ENCODE assay signal across 8 cellular contexts in the genomic region with DNA sequence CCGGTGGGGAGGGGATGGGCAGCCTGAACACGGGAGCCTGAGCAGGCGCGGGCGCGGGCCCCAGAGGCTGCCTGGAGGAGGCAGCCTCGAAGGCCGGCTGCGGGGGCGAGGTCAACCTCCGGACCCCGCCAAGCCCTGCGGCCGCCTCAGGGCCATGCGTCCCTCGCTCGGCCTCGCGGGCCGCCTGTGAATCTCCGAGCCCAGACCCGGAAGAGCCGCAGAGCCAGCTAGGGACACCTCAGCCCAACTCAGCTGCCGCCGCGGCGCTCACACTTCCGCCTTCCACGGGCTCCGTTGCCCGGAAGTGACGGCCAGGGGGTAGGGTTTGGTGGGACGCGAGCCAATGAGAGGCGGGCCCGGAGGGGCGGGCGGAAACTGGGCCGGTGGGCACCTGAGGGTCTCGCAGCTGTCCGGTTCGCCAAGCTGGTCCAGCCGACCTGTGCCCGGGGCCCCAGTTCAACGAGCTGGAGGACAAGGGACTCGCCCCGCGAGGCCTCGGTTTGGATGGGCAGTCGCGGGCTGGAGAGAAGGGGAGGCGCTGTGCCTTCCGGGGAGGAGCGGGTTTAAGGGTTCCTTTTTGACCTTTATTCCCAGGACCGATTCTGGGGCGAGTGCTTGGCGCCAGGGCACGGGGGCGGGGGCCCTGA.
DNase-seq lines count a peak whose midpoint lies in the region; ATAC-seq and TF ChIP-seq lines count a peak whose summit lies in the region.

TSS of gene SLC38A10 (minus strand) at position 277 of the 647 bp plus-strand sequence. CDS start 386 bp downstream, outside the sequence.

- peak within 1 kb of the TSS; percentile 88 to 96 (median 93) for H3K4me3 Mint-ChIP-seq in nephron

- H3K27ac Mint-ChIP-seq in nephron = peak within 1 kb of the TSS; percentile 63 to 94 (median 82)

- DNase-seq in EH (ENCODE audit: low read depth) = peak; percentile 89
- peak; percentile 92 to 94 for DNase-seq in Kasumi-1 (lab: John Stamatoyannopoulos, UW)
- DNase-seq in SHP77 treated with DMSO at 0.1 percent for 48 hours (lab: John Stamatoyannopoulos, UW) = peak; percentile 78
- peak; percentile 88 for DNase-seq in activated effector memory CD4-positive, alpha-beta T cell treated with Interleukin-2 at 50 U/mL for 16 hours
- peak; percentile 71 for DNase-seq in fibroblast of peridontal ligament (ENCODE audit: extremely low read depth)
- DNase-seq in stimulated activated naive CD8-positive, alpha-beta T cell treated with anti-CD3 and anti-CD28 coated beads, Interleukin-15, Interleukin-2, amounts not matched to agents 100 U/mL and 50 U/mL, for 24 hours = peak; percentile 95

- ATAC-seq in GM21825 (IDR thresholded peaks at IDR 0.05; ENCODE audit: unreplicated experiment) = peak; percentile 87
- ATAC-seq in stimulated activated naive CD8-positive, alpha-beta T cell treated with anti-CD3 and anti-CD28 coated beads, Interleukin-15, Interleukin-2, amounts not matched to agents 100 U/mL and 50 U/mL, for 24 hours = peak; percentile 95

- H3K27me3 Mint-ChIP-seq in nephron (ENCODE audit: low read depth) = no peaks in the 10 kb centered on the region

- peaks cover 4% of the 10 kb centered on the region for H3K36me3 Mint-ChIP-seq in nephron (ENCODE audit: low read depth)

- no peaks in the 10 kb centered on the region for H3K9me3 Mint-ChIP-seq in nephron

- TF ChIP-seq CTCF in nephron (IDR thresholded peaks at IDR 0.05; ENCODE audit: unreplicated experiment in 3 of 3) = no peak

- peaks cover 11% of the 10 kb centered on the region for H3K4me1 Mint-ChIP-seq in nephron

Comparison
In these comparisons a context has a peak if more than half of its experiments do, and no peak if none do; other contexts are left out.
1. Peak in every context shown above with its lines: DNase-seq and ATAC-seq.